Comparison of ENCODE assay signal across 3 cellular contexts in genomic region chr11:66333220-66333877, GRCh38.
A peak's percentile ranks its signal among the peaks of the same experiment; 100 is the strongest.
TF ChIP-seq lines count a peak whose summit lies in the region.

No MANE protein-coding gene starts in this region.

TF ChIP-seq in SK-N-SH, 30 proteins besides CTCF, POLR2A, EP300 and RAD21:
- no peak for TF ChIP-seq ELF1 (IDR thresholded peaks at IDR 0.05)
- TF ChIP-seq FOXM1 (IDR thresholded peaks at IDR 0.05; ENCODE audit: low read depth) = no peak
- no peak for TF ChIP-seq RCOR1 (IDR thresholded peaks at IDR 0.05; ENCODE audit: low read length)
- no peak for TF ChIP-seq TEAD4 (IDR thresholded peaks at IDR 0.05; ENCODE audit: borderline replicate concordance, insufficient read depth)
- TF ChIP-seq NRF1 (IDR thresholded peaks at IDR 0.05; ENCODE audit: low read depth, low read length) = no peak
- no peak for TF ChIP-seq FOSL2 (IDR thresholded peaks at IDR 0.05; ENCODE audit: borderline replicate concordance, low read depth)
- TF ChIP-seq JUND (IDR thresholded peaks at IDR 0.05) = no peak
- TF ChIP-seq USF2 (IDR thresholded peaks at IDR 0.05; ENCODE audit: borderline replicate concordance, low read depth, low read length) = no peak
- TF ChIP-seq IRF3 (IDR thresholded peaks at IDR 0.05; ENCODE audit: low read depth, low read length) = no peak
- no peak for TF ChIP-seq SMC3 (IDR thresholded peaks at IDR 0.05; ENCODE audit: low read depth, low read length)
- TF ChIP-seq TAF1 (IDR thresholded peaks at IDR 0.05; ENCODE audit: borderline replicate concordance, low read depth, low read length) = no peak
- TF ChIP-seq GATA2 (CRISPR knock-in tag; IDR thresholded peaks at IDR 0.05) = no peak
- TF ChIP-seq MAX (IDR thresholded peaks at IDR 0.05; ENCODE audit: low read depth) = no peak
- no peak for TF ChIP-seq EZH2phosphoT487 (IDR thresholded peaks at IDR 0.05; ENCODE audit: borderline replicate concordance, low read depth)
- no peak for TF ChIP-seq RFX5 (IDR thresholded peaks at IDR 0.05; ENCODE audit: low read length)

TF ChIP-seq in SK-N-SH treated with all-trans-retinoic acid at 6 μM for 48 hours, 23 proteins besides CTCF, POLR2A, EP300 and RAD21 (continues in another document):
- no peak for TF ChIP-seq ISL1 (CRISPR knock-in tag; IDR thresholded peaks at IDR 0.05)
- TF ChIP-seq ZFP30 (CRISPR knock-in tag; IDR thresholded peaks at IDR 0.05) = no peak
- TF ChIP-seq TSHZ2 (CRISPR knock-in tag; IDR thresholded peaks at IDR 0.05) = no peak
- TF ChIP-seq ZNF70 (CRISPR knock-in tag; IDR thresholded peaks at IDR 0.05) = no peak
- no peak for TF ChIP-seq ZNF8 (CRISPR knock-in tag; IDR thresholded peaks at IDR 0.05)
- TF ChIP-seq PATZ1 (CRISPR knock-in tag; IDR thresholded peaks at IDR 0.05; ENCODE audit: borderline replicate concordance) = no peak
- TF ChIP-seq CSDC2 (CRISPR knock-in tag; IDR thresholded peaks at IDR 0.05) = no peak
- no peak for TF ChIP-seq BACH2 (CRISPR knock-in tag; IDR thresholded peaks at IDR 0.05; ENCODE audit: borderline replicate concordance)
- no peak for TF ChIP-seq TOX (CRISPR knock-in tag; IDR thresholded peaks at IDR 0.05; ENCODE audit: borderline replicate concordance)
- TF ChIP-seq ESRRG (CRISPR knock-in tag; IDR thresholded peaks at IDR 0.05) = no peak
- no peak for TF ChIP-seq SNAI2 (CRISPR knock-in tag; IDR thresholded peaks at IDR 0.05)
- no peak for TF ChIP-seq TCF4 (CRISPR knock-in tag; IDR thresholded peaks at IDR 0.05; ENCODE audit: borderline replicate concordance)
- no peak for TF ChIP-seq PPARA (CRISPR knock-in tag; IDR thresholded peaks at IDR 0.05; ENCODE audit: borderline replicate concordance)
- no peak for TF ChIP-seq POU6F1 (CRISPR knock-in tag; IDR thresholded peaks at IDR 0.05; ENCODE audit: borderline replicate concordance, low read depth)
- TF ChIP-seq CREB5 (CRISPR knock-in tag; IDR thresholded peaks at IDR 0.05; ENCODE audit: low read depth) = no peak
- no peak for TF ChIP-seq ZNF565 (CRISPR knock-in tag; conservative IDR thresholded peaks at IDR 0.05; ENCODE audit: low read depth)
- no peak for TF ChIP-seq ZFP3 (CRISPR knock-in tag; IDR thresholded peaks at IDR 0.05)

TF ChIP-seq in K562, 482 proteins besides CTCF, POLR2A, EP300 and RAD21:
- TF ChIP-seq SMARCA5 (IDR thresholded peaks at IDR 0.05) (0 out of 2 replicates have a peak, but pooled peaks have one; percentile 2), ZNF592 (IDR thresholded peaks at IDR 0.05) (no peak), ZBED1 (IDR thresholded peaks at IDR 0.05) (no peak), NR0B1 (IDR thresholded peaks at IDR 0.05; ENCODE audit: partially characterized antibody) (no peak), SMAD4 (CRISPR knock-in tag; conservative IDR thresholded peaks at IDR 0.05) (no peak), ATF6 (CRISPR knock-in tag; IDR thresholded peaks at IDR 0.05) (no peak)
